In genomic region chr5:142134333-142135010, GRCh38 we compare ENCODE assay signal across 11 cellular contexts.
"Had no signal": no experiment of that assay in that cellular context is flagged by ENCODE, and none has a peak within 500 bp of the region (broad histone marks: within the 10 kb centered on the region; RNA-seq: fewer than 3 reads in every experiment).

No MANE protein-coding gene starts in this region.

- H3K9me3 ChIP-seq: colonic mucosa, gastrocnemius medialis, stomach, thoracic aorta had no signal

- H3K4me1 ChIP-seq: colonic mucosa, gastrocnemius medialis had no signal

- H3K27ac ChIP-seq: colonic mucosa, gastrocnemius medialis, thoracic aorta, VCaP had no signal

- H3K4me3 ChIP-seq: colonic mucosa, gastrocnemius medialis, stomach, thoracic aorta had no signal

- H3K27me3 ChIP-seq: colonic mucosa, gastrocnemius medialis, stomach had no signal

- DNase-seq: activated CD4-positive, alpha-beta memory T cell treated with anti-CD3 and anti-CD28 coated beads for 36 hours; colonic mucosa; effector CD4-positive, alpha-beta T cell; gastrocnemius medialis; left ventricle myocardium superior; mesendoderm; nephron progenitor cell; stimulated activated CD4-positive, alpha-beta T cell treated with anti-CD3 and anti-CD28 coated beads, Interleukin-4, amount 100 ng/mL, for 24 hours; stomach had no signal

- H3K36me3 ChIP-seq: colonic mucosa had no signal
